ENCODE assay signal across 18 cellular contexts in the genomic region with DNA sequence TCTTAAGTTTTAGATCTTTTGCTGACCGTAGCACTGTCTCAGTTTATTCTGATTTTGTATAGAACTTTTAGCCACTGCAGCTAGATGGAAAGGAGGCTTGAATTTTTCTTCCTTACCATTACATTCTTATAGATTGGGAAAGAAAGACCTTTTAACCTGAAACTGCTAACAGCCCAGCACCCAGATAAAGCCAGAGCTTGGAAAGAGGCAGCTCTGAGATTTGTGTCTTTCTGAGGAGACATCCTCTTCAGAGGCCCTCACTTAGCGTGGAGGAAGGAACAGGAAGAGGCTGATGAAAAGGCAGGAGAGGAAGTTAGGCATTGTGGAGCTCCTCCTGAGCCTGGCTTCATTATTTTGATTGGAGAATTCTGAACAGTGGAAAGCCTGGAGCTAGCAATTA.
"Had no signal": no experiment of that assay in that cellular context is flagged by ENCODE, and none has a peak within 500 bp of the region (broad histone marks: within the 10 kb centered on the region; RNA-seq: fewer than 3 reads in every experiment).

No MANE protein-coding gene starts in this region.

- H3K27ac ChIP-seq: adrenal gland, esophagus squamous epithelium, gastrocnemius medialis, psoas muscle, right lobe of liver, SJSA1, spleen, suprapubic skin, upper lobe of right lung, WERI-Rb-1 had no signal

- H3K9me3 ChIP-seq: adrenal gland, esophagus squamous epithelium, gastrocnemius medialis, psoas muscle, right lobe of liver, SJSA1, spleen, suprapubic skin, upper lobe of right lung had no signal

- H3K4me1 ChIP-seq: adrenal gland, right lobe of liver, spleen, upper lobe of right lung had no signal

- DNase-seq: activated CD4-positive, alpha-beta T cell treated with anti-CD3 and anti-CD28 coated beads for 4 hours; activated CD8-positive, alpha-beta memory T cell treated with anti-CD3 and anti-CD28 coated beads, Interleukin-2, amount 50 U/mL, for 48 hours; activated CD8-positive, alpha-beta T cell treated with anti-CD3 and anti-CD28 coated beads for 36 hours; activated naive CD4-positive, alpha-beta T cell treated with anti-CD3 and anti-CD28 coated beads for 36 hours; adrenal gland; esophagus squamous epithelium; gastrocnemius medialis; natural killer cell; psoas muscle; right lobe of liver; spleen; stimulated activated CD4-positive, alpha-beta T cell treated with anti-CD3 and anti-CD28 coated beads, Interleukin-2, amount 100 ng/mL, for 24 hours; stimulated activated naive CD4-positive, alpha-beta T cell treated with Interleukin-2 at 50 U/mL for 16 hours; T-helper 9 cell; upper lobe of right lung; WERI-Rb-1 had no signal

- H3K36me3 ChIP-seq: adrenal gland, gastrocnemius medialis, right lobe of liver, SJSA1, suprapubic skin, upper lobe of right lung, WERI-Rb-1 had no signal

- H3K27me3 ChIP-seq: adrenal gland, esophagus squamous epithelium, gastrocnemius medialis, right lobe of liver, SJSA1, spleen, suprapubic skin, upper lobe of right lung had no signal

- H3K4me3 ChIP-seq: adrenal gland, esophagus squamous epithelium, gastrocnemius medialis, psoas muscle, right lobe of liver, SJSA1, spleen, suprapubic skin, upper lobe of right lung had no signal
